In genomic region chr3:89300976-89301375, GRCh38 we compare ENCODE assay signal across 14 cellular contexts.
A peak's percentile ranks its signal among the peaks of the same experiment; 100 is the strongest.
DNase-seq lines count a peak whose midpoint lies in the region; ATAC-seq and TF ChIP-seq lines count a peak whose summit lies in the region.
"Had no signal": no experiment of that assay in that cellular context is flagged by ENCODE, and none has a peak within 500 bp of the region (broad histone marks: within the 10 kb centered on the region; RNA-seq: fewer than 3 reads in every experiment).

No MANE protein-coding gene starts in this region.

- no peaks in the 10 kb centered on the region for H3K27me3 ChIP-seq in thoracic aorta (replicated peaks; ENCODE audit: insufficient read depth)

- TF ChIP-seq POLR2A in NB4 (IDR thresholded peaks at IDR 0.05; ENCODE audit: extremely low read depth, insufficient read length), result no peak

- no peaks in the 10 kb centered on the region for H3K9me3 ChIP-seq in thoracic aorta

- ATAC-seq in thoracic aorta (ENCODE audit: insufficient number of reproducible peaks, low FRiP score, low read depth) (no peak), HG03521 (IDR thresholded peaks at IDR 0.05; ENCODE audit: unreplicated experiment) (no peak), GM21447 (IDR thresholded peaks at IDR 0.05; ENCODE audit: unreplicated experiment) (no peak), HG03045 (IDR thresholded peaks at IDR 0.05; ENCODE audit: unreplicated experiment) (no peak)

- TF ChIP-seq CTCF in NB4 (IDR thresholded peaks at IDR 0.05; ENCODE audit: low read depth, low read length) (no peak), coronary artery (IDR thresholded peaks at IDR 0.05) (no peak), thoracic aorta (IDR thresholded peaks at IDR 0.05) (no peak), GM13976 (IDR thresholded peaks at IDR 0.05; ENCODE audit: borderline replicate concordance, control extremely low read depth, extremely low read depth, insufficient read depth, missing control alignments) (no peak)

- H3K27ac ChIP-seq in coronary artery, result no peak overlapping the region
- no peak overlapping the region for H3K27ac ChIP-seq in thoracic aorta

- H3K4me3 ChIP-seq in NB4 (ENCODE audit: low read depth, low read length) (no peak overlapping the region), coronary artery (peak overlapping the region; percentile 26), thoracic aorta (peak overlapping the region; percentile 27)

- DNase-seq in GM03348 (ENCODE audit: low spot score) (peak; percentile 20), NB4 (ENCODE audit: low read depth) (peak; percentile 6), coronary artery (ENCODE audit: low spot score) (no peak), thoracic aorta (ENCODE audit: low spot score) (no peak), GM13976 (ENCODE audit: low spot score) (no peak)
- DNase-seq: CD4-positive, alpha-beta memory T cell; NCI-H1417 treated with DMSO at 0.1 percent for 48 hours; NCI-H2029; NCI-H510A treated with DMSO at 0.1 percent for 48 hours; SHP77 treated with DMSO at 0.1 percent for 48 hours; T-helper 2 cell had no signal

- in situ Hi-C loops in GM13976 (cut with MboI; ENCODE audit: low sequenced_read_pairs, unreplicated experiment), result no loop called here

- H3K4me1 ChIP-seq in thoracic aorta (ENCODE audit: control insufficient read depth in 1 of 2, low read depth in 2 of 2), result no peaks in the 10 kb centered on the region

- H3K36me3 ChIP-seq in thoracic aorta, result no peaks in the 10 kb centered on the region

Comparison
In these comparisons a context has a peak if more than half of its experiments do, and no peak if none do; other contexts are left out.
1. DNase-seq: peak in GM03348 (single experiment) and NB4 (single experiment); none in coronary artery (single experiment), thoracic aorta (single experiment) and GM13976 (single experiment).